Comparison of ENCODE assay signal across 16 cellular contexts in the genomic region with DNA sequence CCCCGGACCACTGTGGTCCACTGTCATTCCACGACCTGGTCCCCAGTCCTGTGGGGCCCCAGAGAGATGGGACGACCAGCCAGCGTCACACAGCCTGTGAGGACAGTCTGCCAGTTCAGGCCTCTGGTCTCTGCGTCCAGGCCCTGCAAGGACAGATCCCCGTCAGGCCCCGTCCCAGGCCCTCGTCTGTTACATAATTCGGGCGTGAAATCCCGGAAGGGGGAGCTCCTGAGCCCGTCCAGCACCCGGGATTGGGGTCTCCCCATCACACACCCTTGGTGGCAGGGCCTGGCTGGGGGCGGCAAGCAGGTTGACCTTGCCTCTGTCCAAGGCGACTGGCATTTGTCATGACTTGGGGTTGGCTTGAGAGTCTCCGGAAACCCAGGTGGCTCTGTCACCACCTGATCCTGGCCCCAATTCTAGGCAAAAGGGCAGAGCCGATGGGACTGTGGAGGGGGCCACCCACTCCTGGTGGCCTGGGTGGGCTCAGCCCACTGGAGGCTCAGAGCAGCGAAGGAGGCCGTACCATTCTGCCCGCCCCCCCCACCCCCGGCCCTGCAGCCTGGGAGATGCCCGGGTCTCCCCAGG.
DNase-seq lines count a peak whose midpoint lies in the region; ATAC-seq and TF ChIP-seq lines count a peak whose summit lies in the region.
"Had no signal": no experiment of that assay in that cellular context is flagged by ENCODE, and none has a peak within 500 bp of the region (broad histone marks: within the 10 kb centered on the region; RNA-seq: fewer than 3 reads in every experiment).

No MANE protein-coding gene starts in this region.

- H3K4me3 ChIP-seq in esophagus (ENCODE audit: low read depth in 1 of 2, low read length in 2 of 2) (peak overlapping the region in 1 of 2 donors; percentile 0), uterus (peak overlapping the region; percentile 46 to 48)
- H3K4me3 ChIP-seq: skin epidermis had no signal

- intact Hi-C loops in Right ventricle myocardium inferior (cut with DNase I) (loop anchor here (1.0 to 5.0 kb wide), 2 partner anchors 20 to 52 kb away; no protein-coding TSS in a partner anchor), cardiac septum (cut with DNase I) (no loop called here), uterus (cut with DNase I; ENCODE audit: low total_unique reads) (no loop called here)

- H3K27ac ChIP-seq in esophagus (ENCODE audit: low read depth in 2 of 2, low read length in 1 of 2) (peak overlapping the region; percentile 38 to 56), uterus (peak overlapping the region; percentile 61 to 67), caudate nucleus (ENCODE audit: low read depth, low read length) (no peak overlapping the region)
- H3K27ac ChIP-seq: epithelial cell of prostate, skin epidermis had no signal

- no peak for TF ChIP-seq POLR2A in uterus (IDR thresholded peaks at IDR 0.05)

- WGBS in esophagus, 2 donors: 55 to 56% methylated on average over 17 to 22 of the region's 22 CpGs

- peaks cover 47% of the 10 kb centered on the region for H3K4me1 Mint-ChIP-seq in nephron progenitor cell
- H3K4me1 Mint-ChIP-seq in stimulated activated effector memory CD8-positive, alpha-beta T cell treated with anti-CD3 and anti-CD28 coated beads, Interleukin-12 subunit alpha, Interleukin-12 subunit beta, amount 100 ng/mL, for 72 hours: peaks cover 7% of the 10 kb centered on the region
- peaks cover 19% of the 10 kb centered on the region for H3K4me1 Mint-ChIP-seq in stimulated activated memory B cell treated with anti-CD40 and anti-IgM and Interleukin-4, amounts not matched to agents 10 μg/mL and 1 μg/mL and 100 μg/mL, for 72 hours

- ATAC-seq in Right ventricle myocardium inferior: peak; percentile 24
- ATAC-seq in stimulated activated effector memory CD8-positive, alpha-beta T cell treated with anti-CD3 and anti-CD28 coated beads, Interleukin-12 subunit alpha, Interleukin-12 subunit beta, amount 100 ng/mL, for 72 hours: no peak
- no peak for ATAC-seq in stimulated activated memory B cell treated with anti-CD40 and anti-IgM and Interleukin-4, amounts not matched to agents 10 μg/mL and 1 μg/mL and 100 μg/mL, for 72 hours
- ATAC-seq: activated T-helper 17 cell treated with anti-CD3 and anti-CD28 coated beads, Interleukin-2, amount 50 U/mL, for 72 hours had no signal

- TF ChIP-seq CTCF in nephron progenitor cell (IDR thresholded peaks at IDR 0.05) (no peak), uterus (IDR thresholded peaks at IDR 0.05) (no peak)

- H3K36me3 ChIP-seq in esophagus (ENCODE audit: control insufficient read depth in 2 of 2, insufficient read depth in 2 of 2, low read length in 1 of 2): no peaks in the 10 kb centered on the region
- H3K36me3 ChIP-seq in uterus: no peaks in the 10 kb centered on the region

- H3K27me3 ChIP-seq in esophagus (ENCODE audit: control insufficient read depth in 1 of 2, insufficient read depth in 2 of 2, low read length in 2 of 2): peaks cover 0 to 31% of the 10 kb centered on the region in 2 donors
- H3K27me3 ChIP-seq in uterus: no peaks in the 10 kb centered on the region

- DNase-seq in Right ventricle myocardium inferior (ENCODE audit: missing footprints): no peak
- no peak for DNase-seq in cardiac septum (ENCODE audit: low spot score)
- no peak for DNase-seq in nephron progenitor cell
- DNase-seq in uterus: no peak
- no peak for DNase-seq in caudate nucleus (lab: John Stamatoyannopoulos, UW)
- no peak for DNase-seq in stimulated activated effector memory CD8-positive, alpha-beta T cell treated with anti-CD3 and anti-CD28 coated beads, Interleukin-12 subunit alpha, Interleukin-12 subunit beta, amount 100 ng/mL, for 72 hours (ENCODE audit: low spot score in 2 of 2)
- DNase-seq: activated CD4-positive, alpha-beta memory T cell treated with anti-CD3 and anti-CD28 coated beads, Interleukin-2, amount 10 ng/mL, durations not matched to agents 7 days and 5 days; CD8-positive, alpha-beta T cell; EL; stimulated activated naive CD4-positive, alpha-beta T cell treated with Interleukin-2 at 50 U/mL for 16 hours had no signal

- peaks cover 28% of the 10 kb centered on the region for H3K27me3 Mint-ChIP-seq in nephron progenitor cell (ENCODE audit: low read depth, poor library complexity)
- peaks cover 86% of the 10 kb centered on the region for H3K27me3 Mint-ChIP-seq in stimulated activated memory B cell treated with anti-CD40 and anti-IgM and Interleukin-4, amounts not matched to agents 10 μg/mL and 1 μg/mL and 100 μg/mL, for 72 hours

- H3K4me3 Mint-ChIP-seq in nephron progenitor cell: peak overlapping the region; percentile 15
- no peak overlapping the region for H3K4me3 Mint-ChIP-seq in stimulated activated effector memory CD8-positive, alpha-beta T cell treated with anti-CD3 and anti-CD28 coated beads, Interleukin-12 subunit alpha, Interleukin-12 subunit beta, amount 100 ng/mL, for 72 hours
- H3K4me3 Mint-ChIP-seq in stimulated activated memory B cell treated with anti-CD40 and anti-IgM and Interleukin-4, amounts not matched to agents 10 μg/mL and 1 μg/mL and 100 μg/mL, for 72 hours: no peak overlapping the region
- H3K4me3 Mint-ChIP-seq: activated CD4-positive, alpha-beta memory T cell treated with anti-CD3 and anti-CD28 coated beads, Interleukin-2, amount 10 ng/mL, durations not matched to agents 7 days and 5 days had no signal

- H3K9me3 ChIP-seq in esophagus (ENCODE audit: control insufficient read depth in 2 of 2, insufficient read depth in 1 of 2, low read depth in 1 of 2, low read length in 1 of 2) (peaks cover 0 to 4% of the 10 kb centered on the region in 2 donors), uterus (no peaks in the 10 kb centered on the region)

- H3K27ac Mint-ChIP-seq in nephron progenitor cell: no peak overlapping the region
- H3K27ac Mint-ChIP-seq in stimulated activated effector memory CD8-positive, alpha-beta T cell treated with anti-CD3 and anti-CD28 coated beads, Interleukin-12 subunit alpha, Interleukin-12 subunit beta, amount 100 ng/mL, for 72 hours: no peak overlapping the region
- H3K27ac Mint-ChIP-seq in stimulated activated memory B cell treated with anti-CD40 and anti-IgM and Interleukin-4, amounts not matched to agents 10 μg/mL and 1 μg/mL and 100 μg/mL, for 72 hours: no peak overlapping the region
- H3K27ac Mint-ChIP-seq: activated CD4-positive, alpha-beta memory T cell treated with anti-CD3 and anti-CD28 coated beads, Interleukin-2, amount 10 ng/mL, durations not matched to agents 7 days and 5 days; activated T-helper 17 cell treated with anti-CD3 and anti-CD28 coated beads, Interleukin-2, amount 50 U/mL, for 72 hours; CD8-positive, alpha-beta T cell; nephron had no signal

- H3K9me3 Mint-ChIP-seq in nephron progenitor cell: peaks cover 2% of the 10 kb centered on the region
- H3K9me3 Mint-ChIP-seq in stimulated activated effector memory CD8-positive, alpha-beta T cell treated with anti-CD3 and anti-CD28 coated beads, Interleukin-12 subunit alpha, Interleukin-12 subunit beta, amount 100 ng/mL, for 72 hours: no peaks in the 10 kb centered on the region
- H3K9me3 Mint-ChIP-seq in stimulated activated memory B cell treated with anti-CD40 and anti-IgM and Interleukin-4, amounts not matched to agents 10 μg/mL and 1 μg/mL and 100 μg/mL, for 72 hours: no peaks in the 10 kb centered on the region
- H3K9me3 Mint-ChIP-seq: activated CD4-positive, alpha-beta memory T cell treated with anti-CD3 and anti-CD28 coated beads, Interleukin-2, amount 10 ng/mL, durations not matched to agents 7 days and 5 days; activated T-helper 17 cell treated with anti-CD3 and anti-CD28 coated beads, Interleukin-2, amount 50 U/mL, for 72 hours; CD8-positive, alpha-beta T cell had no signal

- H3K4me1 ChIP-seq in esophagus (ENCODE audit: control insufficient read depth in 2 of 2, insufficient read depth in 2 of 2, low read length in 1 of 2): peaks cover 0 to 4% of the 10 kb centered on the region in 2 donors
- peaks cover 0 to 9% of the 10 kb centered on the region in 2 donors for H3K4me1 ChIP-seq in uterus

- no peaks in the 10 kb centered on the region for H3K36me3 Mint-ChIP-seq in nephron progenitor cell (ENCODE audit: low read depth)
- no peaks in the 10 kb centered on the region for H3K36me3 Mint-ChIP-seq in stimulated activated effector memory CD8-positive, alpha-beta T cell treated with anti-CD3 and anti-CD28 coated beads, Interleukin-12 subunit alpha, Interleukin-12 subunit beta, amount 100 ng/mL, for 72 hours
- H3K36me3 Mint-ChIP-seq in stimulated activated memory B cell treated with anti-CD40 and anti-IgM and Interleukin-4, amounts not matched to agents 10 μg/mL and 1 μg/mL and 100 μg/mL, for 72 hours: no peaks in the 10 kb centered on the region
- H3K36me3 Mint-ChIP-seq: CD8-positive, alpha-beta T cell had no signal
